ENCODE assay signal across 1 cellular context in the genomic region with DNA sequence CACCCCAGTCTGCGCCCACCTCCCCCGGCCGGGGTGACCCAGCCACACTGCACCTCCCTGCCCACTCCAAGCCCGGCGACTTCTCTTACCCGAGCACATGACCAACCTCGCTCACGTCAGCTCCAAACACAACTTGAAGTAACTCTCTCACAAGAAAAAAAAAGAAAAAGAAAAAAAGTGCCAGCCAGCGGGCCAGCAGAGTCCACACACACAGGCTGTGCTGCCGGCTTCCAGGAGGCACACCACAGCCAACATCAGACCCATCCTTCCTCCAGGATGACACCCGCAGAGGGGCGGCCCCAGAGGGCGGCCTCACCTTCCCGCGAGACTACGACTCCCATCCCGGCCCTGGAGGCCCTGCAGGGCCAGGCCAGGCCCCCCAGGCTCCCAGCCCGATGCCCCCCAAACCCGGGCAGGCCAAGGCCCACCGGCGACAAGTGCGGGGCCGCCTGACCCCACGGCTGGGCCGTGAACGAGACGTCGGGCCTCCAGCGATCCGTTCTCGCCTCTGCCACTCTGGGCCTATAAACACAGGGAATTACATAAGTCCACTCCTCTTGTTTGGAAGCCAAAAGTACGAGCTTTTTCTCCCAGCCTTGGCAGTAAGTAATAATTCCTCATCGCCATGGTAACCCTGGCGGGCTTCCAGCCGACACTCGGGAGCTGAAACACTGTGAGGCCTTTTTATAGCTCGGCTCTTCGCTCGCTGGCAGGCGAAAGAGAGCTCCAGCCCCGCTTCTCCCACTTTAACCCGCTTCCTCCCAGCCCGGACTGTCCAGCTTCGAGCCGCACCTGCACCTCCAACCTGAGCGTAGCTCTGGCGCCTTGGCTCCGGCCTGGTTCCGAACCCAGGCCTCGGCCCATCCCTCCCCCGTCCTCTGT.
TF ChIP-seq lines count a peak whose summit lies in the region.

No MANE protein-coding gene starts in this region.

TF ChIP-seq in HepG2, 621 proteins besides CTCF, POLR2A, EP300 and RAD21 (continued from another document and continues in another):
- TF ChIP-seq ZNF180 (CRISPR knock-in tag; IDR thresholded peaks at IDR 0.05; ENCODE audit: borderline replicate concordance, low read depth) (no peak), KAT8 (CRISPR knock-in tag; IDR thresholded peaks at IDR 0.05) (peak; percentile 79), WIZ (CRISPR knock-in tag; IDR thresholded peaks at IDR 0.05) (no peak), PAF1 (CRISPR knock-in tag; IDR thresholded peaks at IDR 0.05) (no peak), ZNF326 (CRISPR knock-in tag; IDR thresholded peaks at IDR 0.05; ENCODE audit: borderline replicate concordance) (no peak), TAF1 (CRISPR knock-in tag; IDR thresholded peaks at IDR 0.05) (peak; percentile 50), TMF1 (CRISPR knock-in tag; IDR thresholded peaks at IDR 0.05; ENCODE audit: low read depth) (no peak), KDM5B (CRISPR knock-in tag; IDR thresholded peaks at IDR 0.05; ENCODE audit: borderline replicate concordance) (peak; percentile 58; the same call in 1 of the 2 replicates), ZFP90 (CRISPR knock-in tag; IDR thresholded peaks at IDR 0.05; ENCODE audit: borderline replicate concordance) (peak; percentile 39; the same call in 1 of the 2 replicates), ZSCAN25 (CRISPR knock-in tag; IDR thresholded peaks at IDR 0.05) (peak; percentile 78), ZC3H13 (CRISPR knock-in tag; IDR thresholded peaks at IDR 0.05) (0 out of 2 replicates have a peak, but pooled peaks have one; percentile 28), ZNF788 (CRISPR knock-in tag; IDR thresholded peaks at IDR 0.05; ENCODE audit: borderline replicate concordance) (peak; percentile 65; the same call in 1 of the 2 replicates), ZFP37 (CRISPR knock-in tag; IDR thresholded peaks at IDR 0.05; ENCODE audit: borderline replicate concordance) (peak; percentile 45; the same call in 1 of the 2 replicates), DMAP1 (CRISPR knock-in tag; IDR thresholded peaks at IDR 0.05) (peak; percentile 59; the same call in 1 of the 2 replicates), MXD4 (CRISPR knock-in tag; IDR thresholded peaks at IDR 0.05) (0 out of 2 replicates have a peak, but pooled peaks have one; percentile 38), GLI4 (CRISPR knock-in tag; IDR thresholded peaks at IDR 0.05; ENCODE audit: borderline replicate concordance) (0 out of 2 replicates have a peak, but pooled peaks have one; percentile 67), KLF12 (CRISPR knock-in tag; IDR thresholded peaks at IDR 0.05; ENCODE audit: borderline replicate concordance) (peak; percentile 84), MEF2D (CRISPR knock-in tag; IDR thresholded peaks at IDR 0.05) (peak; percentile 50; the same call in 1 of the 2 replicates), ZNF772 (CRISPR knock-in tag; IDR thresholded peaks at IDR 0.05) (0 out of 2 replicates have a peak, but pooled peaks have one; percentile 43), FOXJ3 (CRISPR knock-in tag; IDR thresholded peaks at IDR 0.05; ENCODE audit: borderline replicate concordance) (peak; percentile 74), ZNF12 (CRISPR knock-in tag; IDR thresholded peaks at IDR 0.05) (no peak; the same call in 1 of the 2 replicates), TP53 (CRISPR knock-in tag; conservative IDR thresholded peaks at IDR 0.05) (peak; percentile 70; the same call in 1 of the 2 replicates), KMT2B (CRISPR knock-in tag; IDR thresholded peaks at IDR 0.05) (peak; percentile 23; the same call in 1 of the 2 replicates), ZNF670 (CRISPR knock-in tag; IDR thresholded peaks at IDR 0.05; ENCODE audit: borderline replicate concordance) (no peak)
- TF ChIP-seq, protein P1, sequence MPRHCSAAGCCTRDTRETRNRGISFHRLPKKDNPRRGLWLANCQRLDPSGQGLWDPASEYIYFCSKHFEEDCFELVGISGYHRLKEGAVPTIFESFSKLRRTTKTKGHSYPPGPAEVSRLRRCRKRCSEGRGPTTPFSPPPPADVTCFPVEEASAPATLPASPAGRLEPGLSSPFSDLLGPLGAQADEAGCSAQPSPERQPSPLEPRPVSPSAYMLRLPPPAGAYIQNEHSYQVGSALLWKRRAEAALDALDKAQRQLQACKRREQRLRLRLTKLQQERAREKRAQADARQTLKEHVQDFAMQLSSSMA (CRISPR knock-in tag; IDR thresholded peaks at IDR 0.05) = 0 out of 2 replicates have a peak, but pooled peaks have one; percentile 44
- TF ChIP-seq, protein P2, sequence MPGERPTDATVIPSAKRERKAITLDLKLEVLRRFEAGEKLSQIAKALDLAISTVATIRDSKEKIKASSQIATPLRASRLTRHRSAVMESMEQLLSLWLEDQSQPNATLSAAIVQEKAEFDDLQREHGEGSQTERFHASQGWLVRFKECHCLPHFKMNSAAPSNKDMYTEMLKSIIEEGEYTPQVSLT (CRISPR knock-in tag; IDR thresholded peaks at IDR 0.05; ENCODE audit: borderline replicate concordance, low read depth) = no peak
- TF ChIP-seq, protein P3, sequence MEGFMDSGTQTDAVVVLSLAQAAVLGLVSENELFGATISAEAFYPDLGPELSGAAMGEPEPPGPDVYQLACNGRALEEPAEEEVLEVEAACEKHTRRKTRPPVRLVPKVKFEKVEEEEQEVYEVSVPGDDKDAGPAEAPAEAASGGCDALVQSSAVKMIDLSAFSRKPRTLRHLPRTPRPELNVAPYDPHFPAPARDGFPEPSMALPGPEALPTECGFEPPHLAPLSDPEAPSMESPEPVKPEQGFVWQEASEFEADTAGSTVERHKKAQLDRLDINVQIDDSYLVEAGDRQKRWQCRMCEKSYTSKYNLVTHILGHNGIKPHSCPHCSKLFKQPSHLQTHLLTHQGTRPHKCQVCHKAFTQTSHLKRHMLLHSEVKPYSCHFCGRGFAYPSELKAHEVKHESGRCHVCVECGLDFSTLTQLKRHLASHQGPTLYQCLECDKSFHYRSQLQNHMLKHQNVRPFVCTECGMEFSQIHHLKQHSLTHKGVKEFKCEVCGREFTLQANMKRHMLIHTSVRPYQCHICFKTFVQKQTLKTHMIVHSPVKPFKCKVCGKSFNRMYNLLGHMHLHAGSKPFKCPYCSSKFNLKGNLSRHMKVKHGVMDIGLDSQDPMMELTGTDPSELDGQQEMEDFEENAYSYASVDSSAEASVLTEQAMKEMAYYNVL (CRISPR knock-in tag; IDR thresholded peaks at IDR 0.05; ENCODE audit: borderline replicate concordance) = peak; percentile 56; the same call in 1 of the 2 replicates
- TF ChIP-seq, protein P4, sequence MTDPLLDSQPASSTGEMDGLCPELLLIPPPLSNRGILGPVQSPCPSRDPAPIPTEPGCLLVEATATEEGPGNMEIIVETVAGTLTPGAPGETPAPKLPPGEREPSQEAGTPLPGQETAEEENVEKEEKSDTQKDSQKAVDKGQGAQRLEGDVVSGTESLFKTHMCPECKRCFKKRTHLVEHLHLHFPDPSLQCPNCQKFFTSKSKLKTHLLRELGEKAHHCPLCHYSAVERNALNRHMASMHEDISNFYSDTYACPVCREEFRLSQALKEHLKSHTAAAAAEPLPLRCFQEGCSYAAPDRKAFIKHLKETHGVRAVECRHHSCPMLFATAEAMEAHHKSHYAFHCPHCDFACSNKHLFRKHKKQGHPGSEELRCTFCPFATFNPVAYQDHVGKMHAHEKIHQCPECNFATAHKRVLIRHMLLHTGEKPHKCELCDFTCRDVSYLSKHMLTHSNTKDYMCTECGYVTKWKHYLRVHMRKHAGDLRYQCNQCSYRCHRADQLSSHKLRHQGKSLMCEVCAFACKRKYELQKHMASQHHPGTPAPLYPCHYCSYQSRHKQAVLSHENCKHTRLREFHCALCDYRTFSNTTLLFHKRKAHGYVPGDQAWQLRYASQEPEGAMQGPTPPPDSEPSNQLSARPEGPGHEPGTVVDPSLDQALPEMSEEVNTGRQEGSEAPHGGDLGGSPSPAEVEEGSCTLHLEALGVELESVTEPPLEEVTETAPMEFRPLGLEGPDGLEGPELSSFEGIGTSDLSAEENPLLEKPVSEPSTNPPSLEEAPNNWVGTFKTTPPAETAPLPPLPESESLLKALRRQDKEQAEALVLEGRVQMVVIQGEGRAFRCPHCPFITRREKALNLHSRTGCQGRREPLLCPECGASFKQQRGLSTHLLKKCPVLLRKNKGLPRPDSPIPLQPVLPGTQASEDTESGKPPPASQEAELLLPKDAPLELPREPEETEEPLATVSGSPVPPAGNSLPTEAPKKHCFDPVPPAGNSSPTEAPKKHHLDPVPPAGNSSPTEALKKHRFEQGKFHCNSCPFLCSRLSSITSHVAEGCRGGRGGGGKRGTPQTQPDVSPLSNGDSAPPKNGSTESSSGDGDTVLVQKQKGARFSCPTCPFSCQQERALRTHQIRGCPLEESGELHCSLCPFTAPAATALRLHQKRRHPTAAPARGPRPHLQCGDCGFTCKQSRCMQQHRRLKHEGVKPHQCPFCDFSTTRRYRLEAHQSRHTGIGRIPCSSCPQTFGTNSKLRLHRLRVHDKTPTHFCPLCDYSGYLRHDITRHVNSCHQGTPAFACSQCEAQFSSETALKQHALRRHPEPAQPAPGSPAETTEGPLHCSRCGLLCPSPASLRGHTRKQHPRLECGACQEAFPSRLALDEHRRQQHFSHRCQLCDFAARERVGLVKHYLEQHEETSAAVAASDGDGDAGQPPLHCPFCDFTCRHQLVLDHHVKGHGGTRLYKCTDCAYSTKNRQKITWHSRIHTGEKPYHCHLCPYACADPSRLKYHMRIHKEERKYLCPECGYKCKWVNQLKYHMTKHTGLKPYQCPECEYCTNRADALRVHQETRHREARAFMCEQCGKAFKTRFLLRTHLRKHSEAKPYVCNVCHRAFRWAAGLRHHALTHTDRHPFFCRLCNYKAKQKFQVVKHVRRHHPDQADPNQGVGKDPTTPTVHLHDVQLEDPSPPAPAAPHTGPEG (CRISPR knock-in tag; IDR thresholded peaks at IDR 0.05) = peak; percentile 36; the same call in 1 of the 2 replicates
- TF ChIP-seq, protein P5, sequence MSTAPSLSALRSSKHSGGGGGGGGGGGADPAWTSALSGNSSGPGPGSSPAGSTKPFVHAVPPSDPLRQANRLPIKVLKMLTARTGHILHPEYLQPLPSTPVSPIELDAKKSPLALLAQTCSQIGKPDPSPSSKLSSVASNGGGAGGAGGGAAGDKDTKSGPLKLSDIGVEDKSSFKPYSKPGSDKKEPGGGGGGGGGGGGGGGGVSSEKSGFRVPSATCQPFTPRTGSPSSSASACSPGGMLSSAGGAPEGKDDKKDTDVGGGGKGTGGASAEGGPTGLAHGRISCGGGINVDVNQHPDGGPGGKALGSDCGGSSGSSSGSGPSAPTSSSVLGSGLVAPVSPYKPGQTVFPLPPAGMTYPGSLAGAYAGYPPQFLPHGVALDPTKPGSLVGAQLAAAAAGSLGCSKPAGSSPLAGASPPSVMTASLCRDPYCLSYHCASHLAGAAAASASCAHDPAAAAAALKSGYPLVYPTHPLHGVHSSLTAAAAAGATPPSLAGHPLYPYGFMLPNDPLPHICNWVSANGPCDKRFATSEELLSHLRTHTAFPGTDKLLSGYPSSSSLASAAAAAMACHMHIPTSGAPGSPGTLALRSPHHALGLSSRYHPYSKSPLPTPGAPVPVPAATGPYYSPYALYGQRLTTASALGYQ (CRISPR knock-in tag; IDR thresholded peaks at IDR 0.05) = peak; percentile 44; the same call in 1 of the 2 replicates
- TF ChIP-seq, protein P6, sequence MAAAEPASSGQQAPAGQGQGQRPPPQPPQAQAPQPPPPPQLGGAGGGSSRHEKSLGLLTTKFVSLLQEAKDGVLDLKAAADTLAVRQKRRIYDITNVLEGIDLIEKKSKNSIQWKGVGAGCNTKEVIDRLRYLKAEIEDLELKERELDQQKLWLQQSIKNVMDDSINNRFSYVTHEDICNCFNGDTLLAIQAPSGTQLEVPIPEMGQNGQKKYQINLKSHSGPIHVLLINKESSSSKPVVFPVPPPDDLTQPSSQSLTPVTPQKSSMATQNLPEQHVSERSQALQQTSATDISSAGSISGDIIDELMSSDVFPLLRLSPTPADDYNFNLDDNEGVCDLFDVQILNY (CRISPR knock-in tag; conservative IDR thresholded peaks at IDR 0.05) = no peak
- TF ChIP-seq, protein P7, sequence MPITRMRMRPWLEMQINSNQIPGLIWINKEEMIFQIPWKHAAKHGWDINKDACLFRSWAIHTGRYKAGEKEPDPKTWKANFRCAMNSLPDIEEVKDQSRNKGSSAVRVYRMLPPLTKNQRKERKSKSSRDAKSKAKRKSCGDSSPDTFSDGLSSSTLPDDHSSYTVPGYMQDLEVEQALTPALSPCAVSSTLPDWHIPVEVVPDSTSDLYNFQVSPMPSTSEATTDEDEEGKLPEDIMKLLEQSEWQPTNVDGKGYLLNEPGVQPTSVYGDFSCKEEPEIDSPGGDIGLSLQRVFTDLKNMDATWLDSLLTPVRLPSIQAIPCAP (CRISPR knock-in tag; IDR thresholded peaks at IDR 0.05; ENCODE audit: low read depth) = 0 out of 2 replicates have a peak, but pooled peaks have one; percentile 44
- TF ChIP-seq, protein P8, sequence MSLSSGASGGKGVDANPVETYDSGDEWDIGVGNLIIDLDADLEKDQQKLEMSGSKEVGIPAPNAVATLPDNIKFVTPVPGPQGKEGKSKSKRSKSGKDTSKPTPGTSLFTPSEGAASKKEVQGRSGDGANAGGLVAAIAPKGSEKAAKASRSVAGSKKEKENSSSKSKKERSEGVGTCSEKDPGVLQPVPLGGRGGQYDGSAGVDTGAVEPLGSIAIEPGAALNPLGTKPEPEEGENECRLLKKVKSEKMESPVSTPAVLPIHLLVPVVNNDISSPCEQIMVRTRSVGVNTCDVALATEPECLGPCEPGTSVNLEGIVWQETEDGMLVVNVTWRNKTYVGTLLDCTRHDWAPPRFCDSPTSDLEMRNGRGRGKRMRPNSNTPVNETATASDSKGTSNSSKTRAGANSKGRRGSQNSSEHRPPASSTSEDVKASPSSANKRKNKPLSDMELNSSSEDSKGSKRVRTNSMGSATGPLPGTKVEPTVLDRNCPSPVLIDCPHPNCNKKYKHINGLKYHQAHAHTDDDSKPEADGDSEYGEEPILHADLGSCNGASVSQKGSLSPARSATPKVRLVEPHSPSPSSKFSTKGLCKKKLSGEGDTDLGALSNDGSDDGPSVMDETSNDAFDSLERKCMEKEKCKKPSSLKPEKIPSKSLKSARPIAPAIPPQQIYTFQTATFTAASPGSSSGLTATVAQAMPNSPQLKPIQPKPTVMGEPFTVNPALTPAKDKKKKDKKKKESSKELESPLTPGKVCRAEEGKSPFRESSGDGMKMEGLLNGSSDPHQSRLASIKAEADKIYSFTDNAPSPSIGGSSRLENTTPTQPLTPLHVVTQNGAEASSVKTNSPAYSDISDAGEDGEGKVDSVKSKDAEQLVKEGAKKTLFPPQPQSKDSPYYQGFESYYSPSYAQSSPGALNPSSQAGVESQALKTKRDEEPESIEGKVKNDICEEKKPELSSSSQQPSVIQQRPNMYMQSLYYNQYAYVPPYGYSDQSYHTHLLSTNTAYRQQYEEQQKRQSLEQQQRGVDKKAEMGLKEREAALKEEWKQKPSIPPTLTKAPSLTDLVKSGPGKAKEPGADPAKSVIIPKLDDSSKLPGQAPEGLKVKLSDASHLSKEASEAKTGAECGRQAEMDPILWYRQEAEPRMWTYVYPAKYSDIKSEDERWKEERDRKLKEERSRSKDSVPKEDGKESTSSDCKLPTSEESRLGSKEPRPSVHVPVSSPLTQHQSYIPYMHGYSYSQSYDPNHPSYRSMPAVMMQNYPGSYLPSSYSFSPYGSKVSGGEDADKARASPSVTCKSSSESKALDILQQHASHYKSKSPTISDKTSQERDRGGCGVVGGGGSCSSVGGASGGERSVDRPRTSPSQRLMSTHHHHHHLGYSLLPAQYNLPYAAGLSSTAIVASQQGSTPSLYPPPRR (CRISPR knock-in tag; IDR thresholded peaks at IDR 0.05; ENCODE audit: borderline replicate concordance) = 0 out of 2 replicates have a peak, but pooled peaks have one; percentile 2
